Comparison of ENCODE assay signal across 32 cellular contexts in genomic region chr18:25463726-25464125, GRCh38.
"Had no signal": no experiment of that assay in that cellular context is flagged by ENCODE, and none has a peak within 500 bp of the region (broad histone marks: within the 10 kb centered on the region; RNA-seq: fewer than 3 reads in every experiment).

No MANE protein-coding gene starts in this region.

- DNase-seq: activated B cell treated with CpG ODN at 0.5 μM for 24 hours; activated CD4-positive, alpha-beta memory T cell treated with anti-CD3 and anti-CD28 coated beads for 36 hours; activated CD4-positive, alpha-beta T cell treated with anti-CD3 and anti-CD28 coated beads for 4 hours; activated CD4-positive, alpha-beta T cell treated with anti-CD3 and anti-CD28 coated beads, Interleukin-2, amount 50 U/mL, for 1 hour; activated CD4-positive, CD25-positive, alpha-beta regulatory T cell treated with anti-CD3 and anti-CD28 coated beads, Interleukin-2, amount 50 U/mL, for 72 hours; activated CD8-positive, alpha-beta memory T cell treated with anti-CD3 and anti-CD28 coated beads, Interleukin-2, amount 50 U/mL, for 4 hours; activated gamma-delta T cell treated with Interleukin-2 at 50 U/mL for 16 hours; activated naive CD4-positive, alpha-beta T cell treated with anti-CD3 and anti-CD28 coated beads for 36 hours; activated T-cell treated with anti-CD3 and anti-CD28 coated beads for 4 hours; activated T-cell treated with anti-CD3 and anti-CD28 coated beads, Interleukin-2, amount 50 U/mL, for 4 hours; adrenal gland; body of pancreas; NCI-H1105; NCI-H1417 treated with DMSO at 0.1 percent for 48 hours; NCI-H187 treated with DMSO at 0.1 percent for 48 hours; NCI-H2081; NCI-H2171 treated with DMSO at 0.1 percent for 48 hours; NCI-H226; NCI-H446 treated with DMSO at 0.1 percent for 48 hours; NCI-H524; NK-92 treated with Interleukin-12 subunit alpha and Interleukin-12 subunit beta, amount 100 ng/mL, for 24 hours; PC-3; Peyer's patch; RPMI8226; SHP77 treated with DMSO at 0.1 percent for 48 hours; T-helper 1 cell; T-helper 2 cell; T-helper 9 cell had no signal

- H3K27ac ChIP-seq: adrenal gland, body of pancreas, breast epithelium, Peyer's patch, VCaP had no signal

- ATAC-seq: activated naive CD4-positive, alpha-beta T cell treated with anti-CD3 and anti-CD28 coated beads, Interleukin-2, amount 50 U/mL, for 72 hours; activated T-cell treated with anti-CD3 and anti-CD28 coated beads, Interleukin-2, amount 50 U/mL, for 4 hours; body of pancreas; PC-3 had no signal

- H3K4me3 ChIP-seq: adrenal gland, body of pancreas, breast epithelium, Peyer's patch had no signal

- H3K9me3 ChIP-seq: adrenal gland, body of pancreas, breast epithelium, Peyer's patch had no signal

- H3K36me3 ChIP-seq: adrenal gland, breast epithelium, Peyer's patch had no signal

- FAIRE-seq: astrocyte had no signal

- H3K4me1 ChIP-seq: body of pancreas, breast epithelium, Peyer's patch had no signal

- H3K27me3 ChIP-seq: adrenal gland, breast epithelium, Peyer's patch had no signal
